20 cellular contexts compared by ENCODE assay signal in genomic region chr13:110269509-110270185, GRCh38. TPM values are rescaled to one million over a fixed set of nuclear protein-coding genes. Genes with fewer than 3 reads are reported as not detected.
DNase-seq lines count a peak whose midpoint lies in the region; ATAC-seq and TF ChIP-seq lines count a peak whose summit lies in the region.
"Had no signal": no experiment of that assay in that cellular context is flagged by ENCODE, and none has a peak within 500 bp of the region (broad histone marks: within the 10 kb centered on the region; RNA-seq: fewer than 3 reads in every experiment).

No MANE protein-coding gene starts in this region.

- H3K36me3 ChIP-seq in osteoblast (ENCODE audit: insufficient read depth, low read length) = peaks cover 55% of the 10 kb centered on the region
- H3K36me3 ChIP-seq: BE2C had no signal

- no peak overlapping the region for H3K4me3 ChIP-seq in osteoblast (ENCODE audit: insufficient read depth, low read length)
- H3K4me3 ChIP-seq: PC-9, SJCRH30 had no signal

- H3K9me3 Mint-ChIP-seq in activated CD8-positive, alpha-beta memory T cell treated with anti-CD3 and anti-CD28 coated beads, Interleukin-2, amount 10 ng/mL, durations not matched to agents 7 days and 5 days (ENCODE audit: low read depth) = no peaks in the 10 kb centered on the region
- no peaks in the 10 kb centered on the region for H3K9me3 Mint-ChIP-seq in endothelial cell (ENCODE audit: unreplicated experiment)
- H3K9me3 Mint-ChIP-seq in osteocyte (ENCODE audit: unreplicated experiment) = no peaks in the 10 kb centered on the region

- H3K4me3 Mint-ChIP-seq in activated CD8-positive, alpha-beta memory T cell treated with anti-CD3 and anti-CD28 coated beads, Interleukin-2, amount 10 ng/mL, durations not matched to agents 7 days and 5 days = no peak overlapping the region
- H3K4me3 Mint-ChIP-seq in endothelial cell (ENCODE audit: unreplicated experiment) = peak overlapping the region; percentile 56
- no peak overlapping the region for H3K4me3 Mint-ChIP-seq in osteocyte (ENCODE audit: unreplicated experiment)
- H3K4me3 Mint-ChIP-seq: CD4-positive, CD25-positive, alpha-beta regulatory T cell had no signal

- CTCF ChIA-PET in activated CD8-positive, alpha-beta memory T cell treated with anti-CD3 and anti-CD28 coated beads, Interleukin-2, amount 10 ng/mL, durations not matched to agents 7 days and 5 days (lab: Charles Lee) = no interaction called here

- H3K9me3 ChIP-seq in osteoblast (ENCODE audit: low read depth, low read length) = no peaks in the 10 kb centered on the region
- H3K9me3 ChIP-seq: BE2C, SJCRH30 had no signal

- no peak overlapping the region for H3K27ac ChIP-seq in osteoblast (ENCODE audit: low read depth, low read length)
- H3K27ac ChIP-seq: PC-9, RWPE1, SJCRH30 had no signal

- DNase-seq in activated CD8-positive, alpha-beta memory T cell treated with anti-CD3 and anti-CD28 coated beads, Interleukin-2, amount 10 ng/mL, durations not matched to agents 7 days and 5 days = peak; percentile 18
- DNase-seq in activated CD8-positive, alpha-beta memory T cell treated with anti-CD3 and anti-CD28 coated beads for 24 hours = no peak
- DNase-seq in endothelial cell (ENCODE audit: low spot score) (no peak), osteocyte (ENCODE audit: extremely low spot score, unreplicated experiment) (peak; percentile 66), ureter (ENCODE audit: low spot score) (peak; percentile 19), NCI-H146 treated with DMSO at 0.1 percent for 48 hours (lab: John Stamatoyannopoulos, UW; ENCODE audit: unreplicated experiment) (no peak), SHP77 treated with DMSO at 0.1 percent for 48 hours (lab: John Stamatoyannopoulos, UW) (no peak), osteoblast (ENCODE audit: insufficient read length, low spot score, missing footprints) (no peak)
- DNase-seq: BE2C; CD4-positive, CD25-positive, alpha-beta regulatory T cell; EL; GOT3; NCI-H1092 treated with DMSO at 0.1 percent for 48 hours; NCI-H1694 treated with DMSO at 0.1 percent for 48 hours; NCI-H2227 treated with DMSO at 0.1 percent for 48 hours; NCI-H524 treated with DMSO at 0.1 percent for 48 hours; PC-9 had no signal

- H3K36me3 Mint-ChIP-seq in activated CD8-positive, alpha-beta memory T cell treated with anti-CD3 and anti-CD28 coated beads, Interleukin-2, amount 10 ng/mL, durations not matched to agents 7 days and 5 days = no peaks in the 10 kb centered on the region
- H3K36me3 Mint-ChIP-seq in endothelial cell (ENCODE audit: low read depth, unreplicated experiment) (peaks cover 57% of the 10 kb centered on the region), osteocyte (ENCODE audit: unreplicated experiment) (peaks cover 41% of the 10 kb centered on the region)
- H3K36me3 Mint-ChIP-seq: CD4-positive, CD25-positive, alpha-beta regulatory T cell had no signal

- peaks cover 8% of the 10 kb centered on the region for H3K27me3 Mint-ChIP-seq in activated CD8-positive, alpha-beta memory T cell treated with anti-CD3 and anti-CD28 coated beads, Interleukin-2, amount 10 ng/mL, durations not matched to agents 7 days and 5 days
- H3K27me3 Mint-ChIP-seq in endothelial cell (ENCODE audit: unreplicated experiment) (peaks cover 7% of the 10 kb centered on the region), osteocyte (ENCODE audit: unreplicated experiment) (no peaks in the 10 kb centered on the region)
- H3K27me3 Mint-ChIP-seq: CD4-positive, CD25-positive, alpha-beta regulatory T cell had no signal

- ATAC-seq in activated CD8-positive, alpha-beta memory T cell treated with anti-CD3 and anti-CD28 coated beads, Interleukin-2, amount 10 ng/mL, durations not matched to agents 7 days and 5 days = no peak
- ATAC-seq: HCT116 had no signal

- H4K20me1 ChIP-seq in osteoblast (ENCODE audit: insufficient read depth, low read length) = peaks cover 52% of the 10 kb centered on the region

- H2AFZ ChIP-seq in osteoblast (ENCODE audit: low read length) = no peak overlapping the region
- H2AFZ ChIP-seq: PC-9 had no signal

- H3K79me2 ChIP-seq in osteoblast (ENCODE audit: insufficient read depth, low read length) = peaks cover 83% of the 10 kb centered on the region

- no peak for TF ChIP-seq CTCF in endothelial cell (IDR thresholded peaks at IDR 0.05; ENCODE audit: unreplicated experiment)
- no peak for TF ChIP-seq CTCF in osteocyte (IDR thresholded peaks at IDR 0.05)
- TF ChIP-seq CTCF in osteoblast (IDR thresholded peaks at IDR 0.05; ENCODE audit: extremely low read depth, low read depth, low read length) = no peak

- H3K4me1 Mint-ChIP-seq in activated CD8-positive, alpha-beta memory T cell treated with anti-CD3 and anti-CD28 coated beads, Interleukin-2, amount 10 ng/mL, durations not matched to agents 7 days and 5 days = no peaks in the 10 kb centered on the region
- H3K4me1 Mint-ChIP-seq in endothelial cell (ENCODE audit: unreplicated experiment) (peaks cover 81% of the 10 kb centered on the region), osteocyte (ENCODE audit: unreplicated experiment) (peaks cover 67% of the 10 kb centered on the region)
- H3K4me1 Mint-ChIP-seq: CD4-positive, CD25-positive, alpha-beta regulatory T cell had no signal

- H3K27me3 ChIP-seq in osteoblast (ENCODE audit: insufficient read depth, low read length) = no peaks in the 10 kb centered on the region
- H3K27me3 ChIP-seq: SJCRH30 had no signal

- H3K4me1 ChIP-seq in osteoblast (ENCODE audit: insufficient read depth, low read length) = no peaks in the 10 kb centered on the region
- H3K4me1 ChIP-seq: BE2C had no signal

- H3K4me2 ChIP-seq in osteoblast (ENCODE audit: insufficient read depth, low read length) = no peak overlapping the region
- H3K4me2 ChIP-seq: PC-9 had no signal

- no peak overlapping the region for H3K27ac Mint-ChIP-seq in activated CD8-positive, alpha-beta memory T cell treated with anti-CD3 and anti-CD28 coated beads, Interleukin-2, amount 10 ng/mL, durations not matched to agents 7 days and 5 days
- H3K27ac Mint-ChIP-seq in endothelial cell (ENCODE audit: unreplicated experiment) (peak overlapping the region; percentile 52), osteocyte (ENCODE audit: unreplicated experiment) (peak overlapping the region; percentile 77)
- H3K27ac Mint-ChIP-seq: CD4-positive, CD25-positive, alpha-beta regulatory T cell had no signal

RNA-seq across cellular contexts. Expression of gene COL4A1, which starts 37.3 kb away (rescaled TPM):
- total RNA-seq in activated CD8-positive, alpha-beta memory T cell treated with anti-CD3 and anti-CD28 coated beads, Interleukin-2, amount 10 ng/mL, durations not matched to agents 7 days and 5 days = not detected
- total RNA-seq in endothelial cell (ENCODE audit: unreplicated experiment) (2,720 TPM), osteocyte (3,181 and 3,589 TPM in 2 replicates), ureter (144 TPM), osteoblast (412 and 433 TPM in 2 replicates)
- total RNA-seq: CD4-positive, CD25-positive, alpha-beta regulatory T cell had no signal

RNA-seq across cellular contexts. Expression of gene COL4A2, which starts 37.4 kb away (rescaled TPM):
- not detected for total RNA-seq in activated CD8-positive, alpha-beta memory T cell treated with anti-CD3 and anti-CD28 coated beads, Interleukin-2, amount 10 ng/mL, durations not matched to agents 7 days and 5 days
- total RNA-seq in endothelial cell (ENCODE audit: unreplicated experiment) = 1,556 TPM
- 2,001 and 2,067 TPM in 2 replicates for total RNA-seq in osteocyte
- 227 TPM for total RNA-seq in ureter
- total RNA-seq in osteoblast = 267 and 291 TPM in 2 replicates
- total RNA-seq: CD4-positive, CD25-positive, alpha-beta regulatory T cell had no signal

Comparison
In these comparisons a context has a peak if more than half of its experiments do, and no peak if none do; other contexts are left out.
1. DNase-seq: peak in activated CD8-positive, alpha-beta memory T cell treated with anti-CD3 and anti-CD28 coated beads, Interleukin-2, amount 10 ng/mL, durations not matched to agents 7 days and 5 days (single experiment), osteocyte (single experiment) and ureter (single experiment); none in activated CD8-positive, alpha-beta memory T cell treated with anti-CD3 and anti-CD28 coated beads for 24 hours (single experiment), endothelial cell (single experiment), NCI-H146 treated with DMSO at 0.1 percent for 48 hours (single experiment), SHP77 treated with DMSO at 0.1 percent for 48 hours (single experiment) and osteoblast (single experiment).
2. RNA of gene COL4A1, which starts 37.3 kb away (total RNA-seq): 3,181 to 3,589 TPM in osteocyte, 2,720 TPM in endothelial cell (single experiment), 412 to 433 TPM in osteoblast and 144 TPM in ureter (single experiment); not detected in activated CD8-positive, alpha-beta memory T cell treated with anti-CD3 and anti-CD28 coated beads, Interleukin-2, amount 10 ng/mL, durations not matched to agents 7 days and 5 days; every median in the first group is over 100 times any median in the second.
3. RNA of gene COL4A2, which starts 37.4 kb away (total RNA-seq): 2,001 to 2,067 TPM in osteocyte, 1,556 TPM in endothelial cell (single experiment), 267 to 291 TPM in osteoblast and 227 TPM in ureter (single experiment); not detected in activated CD8-positive, alpha-beta memory T cell treated with anti-CD3 and anti-CD28 coated beads, Interleukin-2, amount 10 ng/mL, durations not matched to agents 7 days and 5 days; every median in the first group is over 100 times any median in the second.